18 cellular contexts compared by ENCODE assay signal in genomic region chr5:170223349-170223748, GRCh38. TPM values are rescaled to one million over a fixed set of nuclear protein-coding genes. Genes with fewer than 3 reads are reported as not detected.
"Had no signal": no experiment of that assay in that cellular context is flagged by ENCODE, and none has a peak within 500 bp of the region (broad histone marks: within the 10 kb centered on the region; RNA-seq: fewer than 3 reads in every experiment).

No MANE protein-coding gene starts in this region.

- DNase-seq: activated CD4-positive, alpha-beta memory T cell treated with anti-CD3 and anti-CD28 coated beads for 36 hours; activated gamma-delta T cell treated with Interleukin-2 at 50 U/mL for 16 hours; activated naive CD8-positive, alpha-beta T cell treated with anti-CD3 and anti-CD28 coated beads for 36 hours; activated T-cell treated with anti-CD3 and anti-CD28 coated beads, Interleukin-2, amount 50 U/mL, for 48 hours; anterior cingulate cortex; effector memory CD8-positive, alpha-beta T cell; glutamatergic neuron; immature natural killer cell; natural killer cell; right lobe of liver; stimulated activated naive CD4-positive, alpha-beta T cell; T-helper 9 cell; upper lobe of left lung had no signal

- H3K36me3 Mint-ChIP-seq: activated CD4-positive, alpha-beta memory T cell treated with anti-CD3 and anti-CD28 coated beads for 36 hours; activated naive CD8-positive, alpha-beta T cell treated with anti-CD3 and anti-CD28 coated beads for 36 hours; natural killer cell had no signal

- H3K4me3 ChIP-seq: prostate gland, right lobe of liver, upper lobe of left lung had no signal

- H3K27ac ChIP-seq: prostate gland, right lobe of liver, upper lobe of left lung had no signal

- H3K4me3 Mint-ChIP-seq: activated CD4-positive, alpha-beta memory T cell treated with anti-CD3 and anti-CD28 coated beads for 36 hours; activated naive CD8-positive, alpha-beta T cell treated with anti-CD3 and anti-CD28 coated beads for 36 hours; effector memory CD8-positive, alpha-beta T cell; immature natural killer cell; natural killer cell had no signal

- ATAC-seq: effector memory CD8-positive, alpha-beta T cell; natural killer cell had no signal

- H3K27ac Mint-ChIP-seq: activated CD4-positive, alpha-beta memory T cell treated with anti-CD3 and anti-CD28 coated beads for 36 hours; activated naive CD8-positive, alpha-beta T cell treated with anti-CD3 and anti-CD28 coated beads for 36 hours; effector memory CD8-positive, alpha-beta T cell; immature natural killer cell; natural killer cell had no signal

- H3K27me3 Mint-ChIP-seq: activated CD4-positive, alpha-beta memory T cell treated with anti-CD3 and anti-CD28 coated beads for 36 hours; activated naive CD8-positive, alpha-beta T cell treated with anti-CD3 and anti-CD28 coated beads for 36 hours; effector memory CD8-positive, alpha-beta T cell had no signal

- H3K36me3 ChIP-seq: prostate gland, right lobe of liver, upper lobe of left lung had no signal

- H3K9me3 ChIP-seq: prostate gland, right lobe of liver, upper lobe of left lung had no signal

- H3K27me3 ChIP-seq: right lobe of liver, upper lobe of left lung had no signal

- H3K4me1 ChIP-seq: prostate gland, right lobe of liver had no signal

- H3K9me3 Mint-ChIP-seq: activated CD4-positive, alpha-beta memory T cell treated with anti-CD3 and anti-CD28 coated beads for 36 hours; activated naive CD8-positive, alpha-beta T cell treated with anti-CD3 and anti-CD28 coated beads for 36 hours; effector memory CD8-positive, alpha-beta T cell; immature natural killer cell; natural killer cell had no signal

RNA-seq across cellular contexts. Expression of gene C5orf58, which starts 9.4 kb away (rescaled TPM):
- total RNA-seq: activated CD4-positive, alpha-beta memory T cell treated with anti-CD3 and anti-CD28 coated beads for 36 hours; activated naive CD8-positive, alpha-beta T cell treated with anti-CD3 and anti-CD28 coated beads for 36 hours; epithelial cell of proximal tubule; mammary epithelial cell; natural killer cell; omental fat pad; right lobe of liver; temporal lobe; upper lobe of left lung had no signal
- polyA plus RNA-seq: mammary epithelial cell had no signal
